19 cellular contexts compared by ENCODE assay signal in genomic region chr5:134038143-134038542, GRCh38. TPM values are rescaled to one million over a fixed set of nuclear protein-coding genes. Genes with fewer than 3 reads are reported as not detected.
DNase-seq lines count a peak whose midpoint lies in the region; ATAC-seq and TF ChIP-seq lines count a peak whose summit lies in the region.
"Had no signal": no experiment of that assay in that cellular context is flagged by ENCODE, and none has a peak within 500 bp of the region (broad histone marks: within the 10 kb centered on the region; RNA-seq: fewer than 3 reads in every experiment).

No MANE protein-coding gene starts in this region.

- WGBS in hepatocyte (ENCODE audit: low lambda C conversion rate, missing lambda C conversion rate): 40% methylated on average over 3 of the region's 3 CpGs

- no peaks in the 10 kb centered on the region for H3K27me3 Mint-ChIP-seq in CD4-positive, alpha-beta T cell
- no peaks in the 10 kb centered on the region for H3K27me3 Mint-ChIP-seq in activated T-cell treated with anti-CD3 and anti-CD28 coated beads, Interleukin-2, amount 50 U/mL, for 72 hours (ENCODE audit: low read depth)

- CTCF ChIA-PET in CD4-positive, alpha-beta T cell (lab: Charles Lee): interaction anchor here (0.6 to 3.7 kb wide), 2 partner anchors 11 to 79 kb away, joined by 3 to 51 read pairs; partner anchors contain the start of gene TCF7

- peaks cover 10% of the 10 kb centered on the region for H3K4me1 ChIP-seq in hepatocyte (ENCODE audit: insufficient read depth)
- H3K4me1 ChIP-seq: Peyer's patch had no signal

- H3K9me3 ChIP-seq in CD4-positive, alpha-beta T cell (ENCODE audit: control insufficient read depth, low read length): no peaks in the 10 kb centered on the region
- no peaks in the 10 kb centered on the region for H3K9me3 ChIP-seq in hepatocyte (ENCODE audit: low read depth)
- H3K9me3 ChIP-seq: BLaER1 treated with 17β-estradiol and CSF1 and Interleukin-3, amounts not matched to agents 10 nM and 100 nM; Peyer's patch; SJSA1 had no signal

- H3K79me2 ChIP-seq in hepatocyte: no peaks in the 10 kb centered on the region

- no peaks in the 10 kb centered on the region for H4K20me1 ChIP-seq in hepatocyte (ENCODE audit: insufficient read depth, poor library complexity, severe bottlenecking)
- H4K20me1 ChIP-seq: BLaER1 treated with 17β-estradiol and CSF1 and Interleukin-3, amounts not matched to agents 10 nM and 100 nM had no signal

- H3K9me2 ChIP-seq in hepatocyte (replicated peaks; ENCODE audit: insufficient read depth): no peaks in the 10 kb centered on the region

- no peak overlapping the region for H2AFZ ChIP-seq in hepatocyte

- no peaks in the 10 kb centered on the region for H3K36me3 Mint-ChIP-seq in CD4-positive, alpha-beta T cell (ENCODE audit: low read depth)
- H3K36me3 Mint-ChIP-seq in activated T-cell treated with anti-CD3 and anti-CD28 coated beads, Interleukin-2, amount 50 U/mL, for 72 hours (ENCODE audit: insufficient read depth in 2 of 2): peaks cover 0 to 1% of the 10 kb centered on the region in 2 donors

- H3K4me3 ChIP-seq in hepatocyte: no peak overlapping the region
- H3K4me3 ChIP-seq: BLaER1 treated with 17β-estradiol and CSF1 and Interleukin-3, amounts not matched to agents 10 nM and 100 nM; Peyer's patch; SJSA1 had no signal

- TF ChIP-seq CTCF in CD4-positive, alpha-beta T cell (IDR thresholded peaks at IDR 0.05): no peak
- TF ChIP-seq CTCF in hepatocyte (IDR thresholded peaks at IDR 0.05; ENCODE audit: poor library complexity): no peak

- no peaks in the 10 kb centered on the region for H3K27me3 ChIP-seq in CD4-positive, alpha-beta T cell (ENCODE audit: control insufficient read depth, insufficient read depth, low read length)
- H3K27me3 ChIP-seq in hepatocyte: no peaks in the 10 kb centered on the region
- H3K27me3 ChIP-seq: BLaER1 treated with 17β-estradiol and CSF1 and Interleukin-3, amounts not matched to agents 10 nM and 100 nM; Peyer's patch; SJSA1 had no signal

- peaks cover 56% of the 10 kb centered on the region for H3K4me1 Mint-ChIP-seq in CD4-positive, alpha-beta T cell (ENCODE audit: low read depth)
- peaks cover 46% of the 10 kb centered on the region for H3K4me1 Mint-ChIP-seq in activated T-cell treated with anti-CD3 and anti-CD28 coated beads, Interleukin-2, amount 50 U/mL, for 72 hours (ENCODE audit: low read depth)

- intact Hi-C loops in CD4-positive, alpha-beta T cell (cut with DNase I, micrococcal nuclease): loop anchor here in 1 of 2 experiments (2.0 to 5.0 kb wide), 2 partner anchors 34 to 73 kb away; no protein-coding TSS in a partner anchor

- POLR2A ChIA-PET in CD4-positive, alpha-beta T cell (lab: Charles Lee): interaction anchor here (1.4 to 15.8 kb wide), 2 partner anchors 73 to 105 kb away, joined by 4 to 350 read pairs; no protein-coding TSS in a partner anchor

- ATAC-seq in CD4-positive, alpha-beta T cell (ENCODE audit: poor library complexity): no peak
- ATAC-seq in GM18520 (IDR thresholded peaks at IDR 0.05; ENCODE audit: unreplicated experiment): no peak
- ATAC-seq in activated T-cell treated with anti-CD3 and anti-CD28 coated beads, Interleukin-2, amount 50 U/mL, for 72 hours (replicated peaks in 1 of 2): no peak

- peak overlapping the region; percentile 83 for H3K27ac Mint-ChIP-seq in CD4-positive, alpha-beta T cell
- H3K27ac Mint-ChIP-seq in activated T-cell treated with anti-CD3 and anti-CD28 coated beads, Interleukin-2, amount 50 U/mL, for 72 hours: no peak overlapping the region

- H3K27ac ChIP-seq in CD4-positive, alpha-beta T cell (ENCODE audit: low read depth, low read length): no peak overlapping the region
- H3K27ac ChIP-seq in hepatocyte: peak overlapping the region; percentile 8
- H3K27ac ChIP-seq: BLaER1 treated with 17β-estradiol and CSF1 and Interleukin-3, amounts not matched to agents 10 nM and 100 nM; Peyer's patch; SJSA1 had no signal

- DNase-seq in NCI-H1417 (lab: John Stamatoyannopoulos, UW) (peak in 2 of 3 experiments; percentile 18 to 54), NCI-H1417 treated with DMSO at 0.1 percent for 48 hours (lab: John Stamatoyannopoulos, UW) (no peak), M059J (ENCODE audit: low read depth) (peak; percentile 76), hepatocyte (ENCODE audit: low spot score) (peak; percentile 35), activated gamma-delta T cell (lab: John Stamatoyannopoulos, UW) (no peak)
- no peak for DNase-seq in CD4-positive, alpha-beta T cell
- DNase-seq in activated T-cell treated with anti-CD3 and anti-CD28 coated beads, Interleukin-2, amount 50 U/mL, for 72 hours: no peak
- DNase-seq: 8988T, DMS53, GOT3, NCI-H1105, NCI-H2029 treated with DMSO at 0.1 percent for 48 hours, NCI-H226, NCI-H748 treated with DMSO at 0.1 percent for 48 hours, Peyer's patch, T1000 had no signal

- no peak overlapping the region for H3K4me3 Mint-ChIP-seq in CD4-positive, alpha-beta T cell
- no peak overlapping the region for H3K4me3 Mint-ChIP-seq in activated T-cell treated with anti-CD3 and anti-CD28 coated beads, Interleukin-2, amount 50 U/mL, for 72 hours

- no peak overlapping the region for H3K4me2 ChIP-seq in hepatocyte
- H3K4me2 ChIP-seq: BLaER1 treated with 17β-estradiol and CSF1 and Interleukin-3, amounts not matched to agents 10 nM and 100 nM had no signal

- H3K36me3 ChIP-seq in hepatocyte (replicated peaks; ENCODE audit: insufficient read depth, low read depth): no peaks in the 10 kb centered on the region
- H3K36me3 ChIP-seq: BLaER1 treated with 17β-estradiol and CSF1 and Interleukin-3, amounts not matched to agents 10 nM and 100 nM; Peyer's patch; SJSA1 had no signal

- H3K9me3 Mint-ChIP-seq in CD4-positive, alpha-beta T cell: no peaks in the 10 kb centered on the region
- no peaks in the 10 kb centered on the region for H3K9me3 Mint-ChIP-seq in activated T-cell treated with anti-CD3 and anti-CD28 coated beads, Interleukin-2, amount 50 U/mL, for 72 hours

RNA-seq across cellular contexts. Expression of gene VDAC1, which starts 33.4 kb away (rescaled TPM):
- 10 to 100 TPM; 46.8 to 50.9 TPM for total RNA-seq in CD4-positive, alpha-beta T cell
- total RNA-seq in M059J (2014; rRNA removed; shearing (Covaris generic)): 373 and 402 TPM in 2 replicates
- 282 and 286 TPM in 2 replicates for total RNA-seq in hepatocyte
- 196 and 216 TPM in 2 replicates for polyA plus RNA-seq in hepatocyte
- 100 to 1,000 TPM; 252 to 258 TPM for total RNA-seq in activated T-cell treated with anti-CD3 and anti-CD28 coated beads, Interleukin-2, amount 50 U/mL, for 72 hours

Comparison
In these comparisons a context has a peak if more than half of its experiments do, and no peak if none do; other contexts are left out.
1. DNase-seq: peak in NCI-H1417 (2 of 3), M059J (single experiment) and hepatocyte (single experiment); none in NCI-H1417 treated with DMSO at 0.1 percent for 48 hours (single experiment), CD4-positive, alpha-beta T cell (0 of 10), activated T-cell treated with anti-CD3 and anti-CD28 coated beads, Interleukin-2, amount 50 U/mL, for 72 hours (0 of 2) and activated gamma-delta T cell (single experiment).